In genomic region chr20:64152906-64153305, GRCh38 we compare ENCODE assay signal across 24 cellular contexts. TPM values are rescaled to one million over a fixed set of nuclear protein-coding genes. Genes with fewer than 3 reads are reported as not detected.
DNase-seq lines count a peak whose midpoint lies in the region; ATAC-seq and TF ChIP-seq lines count a peak whose summit lies in the region.
"Had no signal": no experiment of that assay in that cellular context is flagged by ENCODE, and none has a peak within 500 bp of the region (broad histone marks: within the 10 kb centered on the region; RNA-seq: fewer than 3 reads in every experiment).

No MANE protein-coding gene starts in this region.

- H3K27me3 ChIP-seq in right cardiac atrium (ENCODE audit: control insufficient read depth, insufficient read depth): no peaks in the 10 kb centered on the region
- H3K27me3 ChIP-seq in right atrium auricular region: no peaks in the 10 kb centered on the region

- WGBS in right cardiac atrium: 81% methylated on average over 9 of the region's 9 CpGs

- no peak for ATAC-seq in right cardiac atrium
- ATAC-seq: activated CD4-positive, alpha-beta T cell treated with anti-CD3 and anti-CD28 coated beads for 36 hours; activated CD8-positive, alpha-beta memory T cell treated with anti-CD3 and anti-CD28 coated beads, Interleukin-2, amount 10 ng/mL, durations not matched to agents 7 days and 5 days; effector memory CD8-positive, alpha-beta T cell had no signal

- H3K4me1 ChIP-seq in right cardiac atrium (ENCODE audit: control insufficient read depth, insufficient read depth, low read length) (no peaks in the 10 kb centered on the region), right atrium auricular region (no peaks in the 10 kb centered on the region)
- H3K4me1 ChIP-seq: tibial nerve had no signal

- DNase-seq in right cardiac atrium (peak in 2 of 3 donors; percentile 30 to 42), right atrium auricular region (ENCODE audit: low spot score) (no peak), NCI-H2196 (lab: John Stamatoyannopoulos, UW; ENCODE audit: unreplicated experiment) (peak; percentile 60), SK-N-DZ (ENCODE audit: low spot score) (peak; percentile 71), T-helper 9 cell (no peak), GF-D8 (lab: John Stamatoyannopoulos, UW) (no peak)
- DNase-seq in activated naive CD4-positive, alpha-beta T cell (lab: John Stamatoyannopoulos, UW): no peak
- DNase-seq in activated CD4-positive, CD25-positive, alpha-beta regulatory T cell (lab: John Stamatoyannopoulos, UW): no peak
- DNase-seq: activated CD4-positive, alpha-beta T cell treated with anti-CD3 and anti-CD28 coated beads for 36 hours; activated CD8-positive, alpha-beta memory T cell treated with anti-CD3 and anti-CD28 coated beads, Interleukin-2, amount 10 ng/mL, durations not matched to agents 7 days and 5 days; activated effector memory CD4-positive, alpha-beta T cell treated with Interleukin-2 at 50 U/mL for 16 hours; amniotic stem cell; central memory CD4-positive, alpha-beta T cell; DND-41; effector memory CD8-positive, alpha-beta T cell; hippocampal formation; SK-N-SH; stimulated activated naive CD4-positive, alpha-beta T cell treated with Interleukin-2 at 50 U/mL for 16 hours had no signal

- intact Hi-C loops in right cardiac atrium (cut with DNase I): no loop called here

- TF ChIP-seq CTCF in right atrium auricular region (IDR thresholded peaks at IDR 0.05): no peak

- H3K9me3 ChIP-seq in right cardiac atrium (ENCODE audit: control insufficient read depth, low read length): no peaks in the 10 kb centered on the region
- H3K9me3 ChIP-seq in right atrium auricular region: no peaks in the 10 kb centered on the region
- H3K9me3 ChIP-seq: SK-N-SH, tibial nerve had no signal

- no peaks in the 10 kb centered on the region for H3K36me3 ChIP-seq in right atrium auricular region
- H3K36me3 ChIP-seq: tibial nerve had no signal

- H3K27ac ChIP-seq in right cardiac atrium (ENCODE audit: low read length) (no peak overlapping the region), right atrium auricular region (no peak overlapping the region)
- H3K27ac ChIP-seq: C4-2B, tibial nerve had no signal

- no peak overlapping the region for H3K4me3 ChIP-seq in right cardiac atrium (ENCODE audit: low read length)
- no peak overlapping the region for H3K4me3 ChIP-seq in right atrium auricular region
- H3K4me3 ChIP-seq: tibial nerve had no signal

RNA-seq across cellular contexts. Expression of gene MYT1, which starts 11.3 kb away (rescaled TPM):
- total RNA-seq in right cardiac atrium (1 to 10 TPM in 3 of 4 donors, under 1 TPM in 1; 0.31 to 1.5 (median 1.3) TPM), right atrium auricular region (under 1 TPM in 1 of 2 donors, not detected in 1; 0.15 TPM)
- polyA plus RNA-seq in right cardiac atrium: 0.57 TPM
- polyA plus RNA-seq in SK-N-DZ (2014; cell fraction: cytosol; rRNA removed): 17.7 and 19.3 TPM in 2 replicates
- polyA plus RNA-seq in SK-N-DZ (2014; cell fraction: nucleus; rRNA removed): 35.0 and 57.9 TPM in 2 replicates
- total RNA-seq: activated CD8-positive, alpha-beta memory T cell treated with anti-CD3 and anti-CD28 coated beads, Interleukin-2, amount 10 ng/mL, durations not matched to agents 7 days and 5 days; LHCN-M2; pulmonary artery endothelial cell; tibial nerve had no signal
- polyA plus RNA-seq: keratinocyte had no signal

RNA-seq across cellular contexts. Expression of gene NPBWR2, which starts 45.5 kb away (rescaled TPM):
- total RNA-seq in right cardiac atrium: not detected
- polyA plus RNA-seq in right cardiac atrium: not detected
- not detected for total RNA-seq in right atrium auricular region
- not detected in 2 replicates for polyA plus RNA-seq in SK-N-DZ (2014; cell fraction: cytosol; rRNA removed)
- polyA plus RNA-seq in SK-N-DZ (2014; cell fraction: nucleus; rRNA removed): not detected in 2 replicates
- total RNA-seq: activated CD4-positive, alpha-beta T cell treated with anti-CD3 and anti-CD28 coated beads for 36 hours; activated CD8-positive, alpha-beta memory T cell treated with anti-CD3 and anti-CD28 coated beads, Interleukin-2, amount 10 ng/mL, durations not matched to agents 7 days and 5 days; HT-29; LHCN-M2; pulmonary artery endothelial cell; tibial nerve had no signal
- polyA plus RNA-seq: keratinocyte, SK-N-SH had no signal

Comparison
In these comparisons a context has a peak if more than half of its experiments do, and no peak if none do; other contexts are left out.
1. DNase-seq: peak in right cardiac atrium (2 of 3), NCI-H2196 (single experiment) and SK-N-DZ (single experiment); none in right atrium auricular region (single experiment), T-helper 9 cell (single experiment), GF-D8 (single experiment), activated naive CD4-positive, alpha-beta T cell (0 of 4) and activated CD4-positive, CD25-positive, alpha-beta regulatory T cell (0 of 4).